ENCODE assay signal across 23 cellular contexts in the genomic region with DNA sequence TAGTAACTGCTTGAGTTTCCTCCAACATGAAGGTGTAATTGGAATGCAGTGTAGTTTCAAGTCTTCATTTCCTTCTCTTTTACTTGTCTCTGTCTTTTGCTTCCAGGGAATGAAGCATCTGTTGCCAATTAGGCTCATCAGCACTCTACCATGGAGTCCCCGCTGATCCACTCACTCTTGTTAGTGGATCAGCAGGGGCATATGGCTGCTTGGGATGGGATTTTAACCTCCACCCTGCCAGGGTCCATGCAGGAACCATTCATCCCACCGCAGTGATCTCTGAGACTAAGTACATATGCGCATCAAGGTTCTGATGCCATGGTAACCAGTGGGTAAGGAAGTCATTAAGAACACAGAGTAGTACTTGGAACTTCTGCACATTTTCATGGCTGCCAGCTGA.
DNase-seq lines count a peak whose midpoint lies in the region; ATAC-seq, FAIRE-seq and TF ChIP-seq lines count a peak whose summit lies in the region.
"Had no signal": no experiment of that assay in that cellular context is flagged by ENCODE, and none has a peak within 500 bp of the region (broad histone marks: within the 10 kb centered on the region; RNA-seq: fewer than 3 reads in every experiment).

No MANE protein-coding gene starts in this region.

- TF ChIP-seq CTCF in HFF-Myc (IDR thresholded peaks at IDR 0.05; ENCODE audit: low read depth, low read length, missing control alignments) (no peak), H1 (IDR thresholded peaks at IDR 0.05; ENCODE audit: control extremely low read depth in 1 of 3, insufficient read depth in 1 of 3, low read depth in 1 of 3, low read length in 3 of 3) (no peak), MCF 10A (IDR thresholded peaks at IDR 0.05; ENCODE audit: unreplicated experiment) (no peak), vagina (IDR thresholded peaks at IDR 0.05) (no peak)

- no TSS peak for BruUV-seq in MCF 10A (replicated peaks; lab: Mats Ljungman, UMichigan)

- H3K4me3 Mint-ChIP-seq in MCF 10A (ENCODE audit: unreplicated experiment) = no peak overlapping the region
- H3K4me3 Mint-ChIP-seq: CD4-positive, alpha-beta memory T cell had no signal

- no peak overlapping the region for H3K4me2 ChIP-seq in H1 (ENCODE audit: insufficient read depth in 1 of 2, low read depth in 2 of 2, low read length in 2 of 2)

- no peak overlapping the region for H3K9ac ChIP-seq in H1 (replicated peaks in 1 of 4; ENCODE audit: extremely low read depth in 1 of 4, low read depth in 3 of 4, low read length in 3 of 4)
- H3K9ac ChIP-seq: GM23248 had no signal

- no peak for FAIRE-seq in H1 (lab: Jason Lieb, UNC)
- FAIRE-seq: D721Med, GM12891, GM18507, HepG2 had no signal

- H3K27me3 ChIP-seq in H1 (replicated peaks in 1 of 4; ENCODE audit: control insufficient read depth in 3 of 4, extremely low read depth in 1 of 4, insufficient read depth in 3 of 4, low read length in 3 of 4) (no peaks in the 10 kb centered on the region), vagina (no peaks in the 10 kb centered on the region)
- H3K27me3 ChIP-seq: SJCRH30 had no signal

- peak; percentile 9 for DNase-seq in HFF-Myc (ENCODE audit: extremely low read depth, low read depth)
- peak; percentile 39 for DNase-seq in NCI-H82 treated with DMSO at 0.1 percent for 48 hours (lab: John Stamatoyannopoulos, UW; ENCODE audit: unreplicated experiment)
- no peak for DNase-seq in H1 (ENCODE audit: low read depth in 1 of 2, low spot score in 2 of 2)
- DNase-seq in retina = peak; percentile 2
- no peak for DNase-seq in MCF 10A (ENCODE audit: unreplicated experiment)
- DNase-seq in vagina (ENCODE audit: extremely low spot score in 2 of 2) = no peak
- DNase-seq: CD4-positive, alpha-beta memory T cell; GF-D8; GM23248; KG1; NCI-H1436; NCI-H2029 treated with DMSO at 0.1 percent for 48 hours; NCI-H2227 treated with DMSO at 0.1 percent for 48 hours; NCI-H526; NK-92 treated with Interleukin-12 subunit alpha and Interleukin-12 subunit beta, amount 100 ng/mL, for 24 hours; OCI-M1; RPMI8226; SJCRH30 had no signal

- no peak overlapping the region for H3K27ac Mint-ChIP-seq in MCF 10A (ENCODE audit: low read depth, unreplicated experiment)
- H3K27ac Mint-ChIP-seq: CD4-positive, alpha-beta memory T cell had no signal

- no peak overlapping the region for H2BK5ac ChIP-seq in H1 (ENCODE audit: low read depth, low read length)

- no peak overlapping the region for H3K18ac ChIP-seq in H1 (ENCODE audit: extremely low read depth, low read length)

- no peak overlapping the region for H3K4ac ChIP-seq in H1 (replicated peaks; ENCODE audit: insufficient read length, low read depth, low read length)

- H3K79me1 ChIP-seq in H1 (ENCODE audit: low read depth, low read length) = no peaks in the 10 kb centered on the region

- WGBS in H1 (ENCODE audit: extremely low coverage in 1 of 2, insufficient coverage in 1 of 2, insufficient read length in 1 of 2, insufficient replicate concordance in 2 of 2, low coverage in 1 of 2, low lambda C conversion rate in 2 of 2, missing lambda C conversion rate in 1 of 2), 2 experiments = 89% methylated on average over 3 of the region's 3 CpGs; no CpG with 5 or more reads in 1 of the 2 experiments

- no peak overlapping the region for H4K8ac ChIP-seq in H1 (ENCODE audit: extremely low read depth, insufficient read depth, low read length)

- no peaks in the 10 kb centered on the region for H4K20me1 ChIP-seq in H1 (replicated peaks in 1 of 2; ENCODE audit: control insufficient read depth in 1 of 2, insufficient read depth in 2 of 2, low read length in 2 of 2)

- intact Hi-C loops in MCF 10A (cut with micrococcal nuclease) (no loop called here), vagina (cut with DNase I) (no loop called here)

- POLR2A ChIA-PET in H1 (lab: Charles Lee; ENCODE audit: partially characterized antibody) = no interaction called here
- POLR2A ChIA-PET in MCF 10A (lab: Yijun Ruan, JAX) = no interaction called here

- H3K4me1 Mint-ChIP-seq in MCF 10A (ENCODE audit: insufficient read depth, unreplicated experiment) = no peaks in the 10 kb centered on the region
- H3K4me1 Mint-ChIP-seq: CD4-positive, alpha-beta memory T cell had no signal

- H3K9me3 ChIP-seq in H1 (ENCODE audit: insufficient read depth in 2 of 2, low read depth in 1 of 2, low read length in 1 of 2) (no peaks in the 10 kb centered on the region; a peak in 1 of 4 replicates), vagina (no peaks in the 10 kb centered on the region)
- H3K9me3 ChIP-seq: SJCRH30 had no signal

- no peaks in the 10 kb centered on the region for H3K79me2 ChIP-seq in H1 (ENCODE audit: control insufficient read depth in 1 of 2, insufficient read depth in 2 of 2, low read length in 2 of 2)

- no peak overlapping the region for H2AFZ ChIP-seq in H1 (ENCODE audit: low read length)
- H2AFZ ChIP-seq: GM23248 had no signal

- CTCF ChIA-PET in H1 (lab: Charles Lee; ENCODE audit: partially characterized antibody) = no interaction called here
- CTCF ChIA-PET in MCF 10A (lab: Yijun Ruan, JAX) = no interaction called here

- no peak overlapping the region for H2BK12ac ChIP-seq in H1 (ENCODE audit: low read depth, low read length)

- H3K23me2 ChIP-seq in H1 (ENCODE audit: low read depth, low read length) = no peaks in the 10 kb centered on the region

- H3K36me3 ChIP-seq in H1 (ENCODE audit: control insufficient read depth in 2 of 4, insufficient read depth in 4 of 4, low read length in 3 of 4) (no peaks in the 10 kb centered on the region), vagina (no peaks in the 10 kb centered on the region)
- H3K36me3 ChIP-seq: SJCRH30 had no signal

- H2BK120ac ChIP-seq in H1 (replicated peaks; ENCODE audit: low read depth, low read length) = no peak overlapping the region

- no peak overlapping the region for H3K14ac ChIP-seq in H1 (ENCODE audit: insufficient read length)

- H3K4me1 ChIP-seq in H1 (replicated peaks in 1 of 4; ENCODE audit: control insufficient read depth in 3 of 4, insufficient read depth in 4 of 4, low read length in 3 of 4) = no peaks in the 10 kb centered on the region
- no peaks in the 10 kb centered on the region for H3K4me1 ChIP-seq in vagina
- H3K4me1 ChIP-seq: SJCRH30 had no signal

- ATAC-seq in GM19467 (IDR thresholded peaks at IDR 0.05; ENCODE audit: unreplicated experiment) = no peak
- ATAC-seq: HepG2 had no signal

- TF ChIP-seq POLR2A in H1 (IDR thresholded peaks at IDR 0.05; ENCODE audit: control extremely low read depth in 1 of 2, low read depth in 2 of 2, low read length in 2 of 2) (no peak), vagina (IDR thresholded peaks at IDR 0.05) (no peak)

- H2BK15ac ChIP-seq in H1 (ENCODE audit: low read length) = no peak overlapping the region

- H3K4me3 ChIP-seq in HFF-Myc (replicated peaks; ENCODE audit: low read depth, low read length) = no peak overlapping the region
- H3K4me3 ChIP-seq in H1 (ENCODE audit: extremely low read depth in 1 of 4, insufficient read depth in 2 of 4, low read depth in 3 of 4, low read length in 4 of 4) = no peak overlapping the region
- H3K4me3 ChIP-seq in vagina = no peak overlapping the region
- H3K4me3 ChIP-seq: GM23248, SJCRH30 had no signal

- H4K91ac ChIP-seq in H1 (replicated peaks; ENCODE audit: insufficient read length, low read length) = no peak overlapping the region

- H3K9me3 Mint-ChIP-seq in MCF 10A (ENCODE audit: unreplicated experiment) = no peaks in the 10 kb centered on the region

- TF ChIP-seq RAD21 in H1 (IDR thresholded peaks at IDR 0.05 in 1 of 2, conservative IDR thresholded peaks at IDR 0.05 in 1 of 2; ENCODE audit: low read depth in 2 of 2, low read length in 2 of 2) = no peak

- H3K36me3 Mint-ChIP-seq in MCF 10A (ENCODE audit: insufficient read depth, unreplicated experiment) = no peaks in the 10 kb centered on the region
- H3K36me3 Mint-ChIP-seq: CD4-positive, alpha-beta memory T cell had no signal

- H3K27ac ChIP-seq in H1 (ENCODE audit: low read depth, low read length) (no peak overlapping the region), vagina (no peak overlapping the region)
- H3K27ac ChIP-seq: GM23248, SJCRH30 had no signal

- peak overlapping the region; percentile 4; the same call in 1 of the 2 replicates for H2BK20ac ChIP-seq in H1 (ENCODE audit: low read length)

- H3K23ac ChIP-seq in H1 (ENCODE audit: insufficient read length) = no peak overlapping the region

- no peak for TF ChIP-seq EP300 in H1 (IDR thresholded peaks at IDR 0.05; ENCODE audit: borderline replicate concordance in 1 of 2, low read depth in 2 of 2, low read length in 2 of 2)

- no peak overlapping the region for H4K5ac ChIP-seq in H1 (ENCODE audit: insufficient read length, low read depth, low read length)

- no peaks in the 10 kb centered on the region for H3K27me3 Mint-ChIP-seq in MCF 10A (ENCODE audit: insufficient read depth, unreplicated experiment)
- H3K27me3 Mint-ChIP-seq: CD4-positive, alpha-beta memory T cell had no signal

- H2AK5ac ChIP-seq in H1 (ENCODE audit: low read depth, low read length) = no peak overlapping the region

- no peak overlapping the region for H3K56ac ChIP-seq in H1 (replicated peaks; ENCODE audit: insufficient read length, low read depth, low read length)

TF ChIP-seq in H1, 55 proteins besides CTCF, POLR2A, EP300 and RAD21:
- no peak for TF ChIP-seq TBP (IDR thresholded peaks at IDR 0.05; ENCODE audit: low read depth, low read length)
- no peak for TF ChIP-seq BACH1 (IDR thresholded peaks at IDR 0.05; ENCODE audit: low read length)
- no peak for TF ChIP-seq JUN (IDR thresholded peaks at IDR 0.05; ENCODE audit: low read depth, low read length)
- no peak for TF ChIP-seq POU5F1 (IDR thresholded peaks at IDR 0.05; ENCODE audit: low read depth, low read length)
- TF ChIP-seq CBX8 (IDR thresholded peaks at IDR 0.05; ENCODE audit: borderline replicate concordance, low read depth, low read length) = no peak
- TF ChIP-seq SIX5 (IDR thresholded peaks at IDR 0.05; ENCODE audit: low read depth, low read length) = no peak
- no peak for TF ChIP-seq CHD2 (IDR thresholded peaks at IDR 0.05; ENCODE audit: low read length)
- TF ChIP-seq TAF7 (optimal IDR thresholded peaks at IDR 0.05; ENCODE audit: borderline replicate concordance, low read depth, low read length) = no peak
- no peak for TF ChIP-seq TAF1 (IDR thresholded peaks at IDR 0.05; ENCODE audit: low read depth, low read length)
- no peak for TF ChIP-seq ASH2L (IDR thresholded peaks at IDR 0.05; ENCODE audit: low read length)
- TF ChIP-seq HDAC2 (IDR thresholded peaks at IDR 0.05; ENCODE audit: borderline replicate concordance in 1 of 2, low read depth in 2 of 2, low read length in 2 of 2) = no peak
- no peak for TF ChIP-seq RBBP5 (IDR thresholded peaks at IDR 0.05; ENCODE audit: borderline replicate concordance, low read depth, low read length)
- TF ChIP-seq ZNF274 (IDR thresholded peaks at IDR 0.05; ENCODE audit: borderline replicate concordance, extremely low read depth, low read length) = no peak

Comparison
In these comparisons a context has a peak if more than half of its experiments do, and no peak if none do; other contexts are left out.
1. DNase-seq: peak in HFF-Myc (single experiment), NCI-H82 treated with DMSO at 0.1 percent for 48 hours (single experiment) and retina (single experiment); none in H1 (0 of 2), MCF 10A (single experiment) and vagina (0 of 2).